8 cellular contexts compared by ENCODE assay signal in the genomic region with DNA sequence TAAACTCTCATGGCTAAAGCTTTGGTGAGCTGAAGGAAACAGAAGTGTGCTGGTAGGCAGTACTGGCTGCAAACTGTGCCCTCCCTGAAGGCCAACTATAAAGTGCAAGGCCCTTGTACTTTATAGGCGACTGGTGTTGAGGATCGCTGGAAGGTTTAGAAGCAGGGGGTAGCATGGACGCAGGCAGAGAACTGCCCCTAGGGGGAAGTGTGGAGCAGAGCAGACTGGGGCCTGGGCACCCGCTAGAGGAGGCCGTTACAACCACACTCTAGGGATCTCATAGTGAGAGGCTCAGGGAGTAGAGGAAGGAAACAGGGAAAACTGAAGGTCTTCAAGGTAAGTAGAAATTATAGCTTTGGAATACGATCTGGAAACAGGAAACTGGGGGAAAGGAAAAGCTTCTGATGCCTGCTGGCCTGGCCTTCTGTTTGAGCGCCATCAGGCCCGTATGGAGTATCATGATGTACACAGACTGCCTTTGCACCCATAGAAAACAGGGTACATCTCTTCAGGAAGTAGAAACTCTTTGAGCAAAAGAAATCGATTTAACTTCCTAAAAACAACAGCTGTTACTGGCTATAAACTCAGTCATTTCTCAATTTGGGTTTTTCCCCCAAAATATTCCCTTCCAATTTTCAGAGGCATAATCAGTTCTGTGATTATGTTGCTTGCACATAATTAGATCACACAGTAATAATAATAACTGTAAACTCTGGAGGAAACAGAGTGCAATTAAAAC. TPM values are rescaled to one million over a fixed set of nuclear protein-coding genes. Genes with fewer than 3 reads are reported as not detected.
DNase-seq lines count a peak whose midpoint lies in the region; ATAC-seq and TF ChIP-seq lines count a peak whose summit lies in the region.

No MANE protein-coding gene starts in this region.

- peak; percentile 45 for ATAC-seq in GM21360 (IDR thresholded peaks at IDR 0.05; ENCODE audit: unreplicated experiment)
- peak; percentile 82 for ATAC-seq in naive thymus-derived CD4-positive, alpha-beta T cell
- no peak for ATAC-seq in HG02840 (IDR thresholded peaks at IDR 0.05; ENCODE audit: low FRiP score, unreplicated experiment)

- POLR2A ChIA-PET in naive thymus-derived CD4-positive, alpha-beta T cell (lab: Charles Lee): interaction anchor here (0.5 to 18.7 kb wide), 29 partner anchors 10 to 1079 kb away, joined by 3 to 1267 read pairs (median 5); a partner anchor contains a TSS

- H3K36me3 Mint-ChIP-seq in naive thymus-derived CD4-positive, alpha-beta T cell: no peaks in the 10 kb centered on the region

- TF ChIP-seq CTCF in DOHH2 (IDR thresholded peaks at IDR 0.05; ENCODE audit: low read depth, low read length, poor library complexity, severe bottlenecking): peak; percentile 74

- no peaks in the 10 kb centered on the region for H3K9me2 ChIP-seq in DOHH2 (replicated peaks; ENCODE audit: control insufficient read depth, low read length)

- H3K79me2 ChIP-seq in DOHH2 (ENCODE audit: control insufficient read depth, low read length): peaks cover 9% of the 10 kb centered on the region; the same call in 1 of the 2 replicates

- no peaks in the 10 kb centered on the region for H3K27me3 Mint-ChIP-seq in naive thymus-derived CD4-positive, alpha-beta T cell

- peak overlapping the region; percentile 79 to 97 (median 86) for H3K4me3 Mint-ChIP-seq in naive thymus-derived CD4-positive, alpha-beta T cell

- no peaks in the 10 kb centered on the region for H3K27me3 ChIP-seq in DOHH2 (ENCODE audit: control insufficient read depth, low read length)
- H3K27me3 ChIP-seq in naive thymus-derived CD4-positive, alpha-beta T cell (ENCODE audit: control insufficient read depth in 2 of 2, insufficient read depth in 2 of 2, low read length in 2 of 2): no peaks in the 10 kb centered on the region

- peaks cover 89% of the 10 kb centered on the region for H3K4me1 ChIP-seq in DOHH2 (ENCODE audit: control insufficient read depth, low read length)
- peaks cover 73 to 75% of the 10 kb centered on the region in 2 donors for H3K4me1 ChIP-seq in naive thymus-derived CD4-positive, alpha-beta T cell (ENCODE audit: control insufficient read depth in 2 of 2, insufficient read depth in 2 of 2, low read length in 2 of 2)

- H3K27ac Mint-ChIP-seq in naive thymus-derived CD4-positive, alpha-beta T cell: peak overlapping the region; percentile 95 to 99 (median 97)

- H3K27ac ChIP-seq in DOHH2 (ENCODE audit: low read depth, low read length): peak overlapping the region; percentile 87
- H3K27ac ChIP-seq in naive thymus-derived CD4-positive, alpha-beta T cell (ENCODE audit: low read depth, low read length): peak overlapping the region; percentile 80

- H3K36me3 ChIP-seq in DOHH2 (ENCODE audit: control insufficient read depth, low read length): no peaks in the 10 kb centered on the region
- H3K36me3 ChIP-seq in naive thymus-derived CD4-positive, alpha-beta T cell (ENCODE audit: control insufficient read depth in 2 of 3, insufficient read depth in 3 of 3, low read length in 3 of 3): no peaks in the 10 kb centered on the region

- CTCF ChIA-PET in naive thymus-derived CD4-positive, alpha-beta T cell (lab: Charles Lee): interaction anchor here (0.7 to 6.9 kb wide), 20 partner anchors 10 to 1079 kb away, joined by 3 to 102 read pairs (median 4); a partner anchor contains a TSS

- peaks cover 13 to 96% (median 78%) of the 10 kb centered on the region in 7 donors for H3K4me1 Mint-ChIP-seq in naive thymus-derived CD4-positive, alpha-beta T cell

- H3K4me2 ChIP-seq in DOHH2 (ENCODE audit: low read length): peak overlapping the region; percentile 82

- no peaks in the 10 kb centered on the region for H3K9me3 ChIP-seq in DOHH2 (ENCODE audit: control insufficient read depth, insufficient read depth, low read length)
- no peaks in the 10 kb centered on the region for H3K9me3 ChIP-seq in naive thymus-derived CD4-positive, alpha-beta T cell (ENCODE audit: control insufficient read depth in 2 of 3, low read length in 3 of 3)

- H3K4me3 ChIP-seq in DOHH2 (ENCODE audit: low read length): peak overlapping the region; percentile 67
- peak overlapping the region; percentile 73 for H3K4me3 ChIP-seq in naive thymus-derived CD4-positive, alpha-beta T cell (ENCODE audit: low read length)

- intact Hi-C loops in naive thymus-derived CD4-positive, alpha-beta T cell (cut with micrococcal nuclease): loop anchor here (1.0 to 10.0 kb wide), 15 partner anchors 19 to 1084 kb away; a partner anchor contains a TSS

- peak; percentile 16 for DNase-seq in HT-29 (ENCODE audit: low spot score)
- DNase-seq in activated CD4-positive, CD25-positive, alpha-beta regulatory T cell treated with anti-CD3 and anti-CD28 coated beads, Interleukin-2, amount 50 U/mL, for 72 hours: peak; percentile 69
- DNase-seq in dermis blood vessel endothelial cell: peak; percentile 81
- DNase-seq in naive thymus-derived CD4-positive, alpha-beta T cell: peak in 8 of 9 donors; percentile 61 to 77 (median 72)
- no peak for DNase-seq in inferior parietal cortex (ENCODE audit: extremely low spot score)

- H4K20me1 ChIP-seq in DOHH2 (ENCODE audit: control insufficient read depth, insufficient read depth, low read depth, low read length): no peaks in the 10 kb centered on the region

- H3F3A ChIP-seq in DOHH2 (ENCODE audit: control insufficient read depth, insufficient read depth): peaks cover 8% of the 10 kb centered on the region; the same call in 1 of the 2 replicates

- H3K9me3 Mint-ChIP-seq in naive thymus-derived CD4-positive, alpha-beta T cell: no peaks in the 10 kb centered on the region

RNA-seq across cellular contexts. Expression of a gene that starts 23.9 kb away (rescaled TPM):
- total RNA-seq in HT-29 (2014; rRNA removed; shearing (Covaris generic)): 538 and 675 TPM in 2 replicates
- 8,354 and 18,147 TPM in 2 replicates for total RNA-seq in dermis blood vessel endothelial cell
- total RNA-seq in naive thymus-derived CD4-positive, alpha-beta T cell: over 10,000 TPM in 1 of 5 experiments, 1,000 to 10,000 TPM in 4; 3,911 to 13,454 (median 4,935) TPM
- over 10,000 TPM; 26,512 to 30,787 TPM for polyA plus RNA-seq in naive thymus-derived CD4-positive, alpha-beta T cell

RNA-seq across cellular contexts. Expression of a gene that starts 44.6 kb away (rescaled TPM):
- total RNA-seq in HT-29 (2014; rRNA removed; shearing (Covaris generic)): not detected in 2 replicates
- not detected in 2 replicates for total RNA-seq in dermis blood vessel endothelial cell
- total RNA-seq in naive thymus-derived CD4-positive, alpha-beta T cell: 10 to 100 TPM in 1 of 5 experiments, under 1 TPM in 3, not detected in 1; 0.35 to 15.2 (median 0.51) TPM
- not detected for polyA plus RNA-seq in naive thymus-derived CD4-positive, alpha-beta T cell
